ENCODE assay signal across 1 cellular context in the genomic region with DNA sequence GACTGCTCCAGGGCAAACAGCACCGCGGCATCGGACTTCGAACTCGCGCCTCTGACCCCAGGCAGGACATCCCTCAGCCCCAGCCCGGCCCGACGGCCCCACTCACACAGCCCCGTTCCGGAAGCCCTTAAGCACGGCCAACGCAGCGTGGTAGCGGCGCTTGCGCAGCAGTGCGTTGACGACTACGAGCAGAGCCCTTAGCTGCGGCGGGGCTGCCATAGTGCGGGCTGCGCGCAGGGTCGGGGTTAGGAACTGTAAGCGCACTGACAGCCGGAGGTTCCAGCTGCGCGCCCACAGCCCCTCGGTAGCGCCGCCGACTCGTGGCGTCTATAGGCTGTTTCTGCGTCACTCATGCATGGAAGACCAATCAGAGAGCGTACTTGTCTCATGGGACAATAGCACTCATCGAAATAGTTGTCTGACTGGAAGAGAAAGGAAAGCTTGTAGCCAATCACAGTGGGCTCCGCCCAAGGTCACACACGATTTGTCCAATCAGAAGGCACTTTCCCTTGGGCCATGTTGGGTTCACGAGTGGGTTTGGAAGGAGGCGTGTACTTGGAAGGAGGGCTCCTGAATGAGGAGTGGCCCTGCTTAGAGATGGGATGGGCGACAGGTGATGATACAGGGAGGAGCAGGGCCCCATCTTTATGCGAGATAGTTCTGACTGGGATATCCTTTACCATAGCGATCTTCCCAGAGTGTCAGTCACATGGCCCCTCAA.
TF ChIP-seq lines count a peak whose summit lies in the region.

A gene with protein sequence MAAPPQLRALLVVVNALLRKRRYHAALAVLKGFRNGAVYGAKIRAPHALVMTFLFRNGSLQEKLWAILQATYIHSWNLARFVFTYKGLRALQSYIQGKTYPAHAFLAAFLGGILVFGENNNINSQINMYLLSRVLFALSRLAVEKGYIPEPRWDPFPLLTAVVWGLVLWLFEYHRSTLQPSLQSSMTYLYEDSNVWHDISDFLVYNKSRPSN (minus strand): TSS at position 322 of the 721 bp plus-strand sequence. CDS start 103 bp downstream, at position 219.

TF ChIP-seq in WTC11, 78 proteins besides CTCF, POLR2A, EP300 and RAD21 (continued from another document):
- TF ChIP-seq E2F1 (CRISPR knock-in tag; IDR thresholded peaks at IDR 0.05) (no peak), ZNF121 (CRISPR knock-in tag; IDR thresholded peaks at IDR 0.05) (peak; percentile 87), ATF3 (CRISPR knock-in tag; conservative IDR thresholded peaks at IDR 0.05) (no peak), ZNF423 (CRISPR knock-in tag; IDR thresholded peaks at IDR 0.05) (no peak), ZNF317 (CRISPR knock-in tag; IDR thresholded peaks at IDR 0.05; ENCODE audit: borderline replicate concordance, low read depth) (no peak), IRF2 (CRISPR knock-in tag; IDR thresholded peaks at IDR 0.05; ENCODE audit: borderline replicate concordance, low read depth) (no peak), ZNF232 (CRISPR knock-in tag; IDR thresholded peaks at IDR 0.05) (0 out of 2 replicates have a peak, but pooled peaks have one; percentile 44), ZNF512 (CRISPR knock-in tag; IDR thresholded peaks at IDR 0.05; ENCODE audit: borderline replicate concordance) (no peak), EMX1 (CRISPR knock-in tag; IDR thresholded peaks at IDR 0.05) (no peak), NFYB (CRISPR knock-in tag; conservative IDR thresholded peaks at IDR 0.05; ENCODE audit: low read depth) (peak; percentile 97), ZNF671 (CRISPR knock-in tag; IDR thresholded peaks at IDR 0.05) (no peak)
- TF ChIP-seq, protein P1, sequence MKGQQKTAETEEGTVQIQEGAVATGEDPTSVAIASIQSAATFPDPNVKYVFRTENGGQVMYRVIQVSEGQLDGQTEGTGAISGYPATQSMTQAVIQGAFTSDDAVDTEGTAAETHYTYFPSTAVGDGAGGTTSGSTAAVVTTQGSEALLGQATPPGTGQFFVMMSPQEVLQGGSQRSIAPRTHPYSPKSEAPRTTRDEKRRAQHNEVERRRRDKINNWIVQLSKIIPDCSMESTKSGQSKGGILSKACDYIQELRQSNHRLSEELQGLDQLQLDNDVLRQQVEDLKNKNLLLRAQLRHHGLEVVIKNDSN (CRISPR knock-in tag; IDR thresholded peaks at IDR 0.05) = 0 out of 2 replicates have a peak, but pooled peaks have one; percentile 7
- TF ChIP-seq, protein P2, sequence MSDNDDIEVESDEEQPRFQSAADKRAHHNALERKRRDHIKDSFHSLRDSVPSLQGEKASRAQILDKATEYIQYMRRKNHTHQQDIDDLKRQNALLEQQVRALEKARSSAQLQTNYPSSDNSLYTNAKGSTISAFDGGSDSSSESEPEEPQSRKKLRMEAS (CRISPR knock-in tag; IDR thresholded peaks at IDR 0.05) = peak; percentile 66
- TF ChIP-seq, protein P3, sequence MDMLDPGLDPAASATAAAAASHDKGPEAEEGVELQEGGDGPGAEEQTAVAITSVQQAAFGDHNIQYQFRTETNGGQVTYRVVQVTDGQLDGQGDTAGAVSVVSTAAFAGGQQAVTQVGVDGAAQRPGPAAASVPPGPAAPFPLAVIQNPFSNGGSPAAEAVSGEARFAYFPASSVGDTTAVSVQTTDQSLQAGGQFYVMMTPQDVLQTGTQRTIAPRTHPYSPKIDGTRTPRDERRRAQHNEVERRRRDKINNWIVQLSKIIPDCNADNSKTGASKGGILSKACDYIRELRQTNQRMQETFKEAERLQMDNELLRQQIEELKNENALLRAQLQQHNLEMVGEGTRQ (CRISPR knock-in tag; IDR thresholded peaks at IDR 0.05) = peak; percentile 42
